20 cellular contexts compared by ENCODE assay signal in the genomic region with DNA sequence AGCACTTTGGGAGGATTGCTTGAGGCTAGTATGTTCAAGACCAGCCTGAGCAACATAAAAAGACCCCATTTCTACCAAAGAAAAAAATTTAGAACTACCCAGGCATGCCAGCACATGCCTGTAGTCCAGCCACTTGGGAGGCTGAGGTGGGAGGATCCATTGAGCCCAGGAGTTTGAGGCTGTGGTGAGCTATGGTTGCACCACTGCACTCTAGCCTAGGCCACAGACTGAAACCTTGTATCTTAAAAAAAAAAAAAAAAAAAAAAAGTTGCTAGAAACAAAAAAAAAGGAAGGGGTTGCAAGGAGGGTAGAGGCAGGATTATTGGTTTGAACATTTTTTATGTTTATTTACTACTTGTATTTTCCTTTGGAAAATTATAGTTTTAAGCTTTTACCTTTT. TPM values are rescaled to one million over a fixed set of nuclear protein-coding genes. Genes with fewer than 3 reads are reported as not detected.
DNase-seq lines count a peak whose midpoint lies in the region; ATAC-seq and TF ChIP-seq lines count a peak whose summit lies in the region.
"Had no signal": no experiment of that assay in that cellular context is flagged by ENCODE, and none has a peak within 500 bp of the region (broad histone marks: within the 10 kb centered on the region; RNA-seq: fewer than 3 reads in every experiment).

No MANE protein-coding gene starts in this region.

- ATAC-seq in natural killer cell treated with Interleukin-12 subunit alpha and Interleukin-12 subunit beta and Interleukin-15 and Interleukin-18, amount 100 ng/mL, for 72 hours, result no peak
- ATAC-seq in natural killer cell, result no peak
- no peak for ATAC-seq in HG03457 (IDR thresholded peaks at IDR 0.05; ENCODE audit: unreplicated experiment)

- H3K4me3 Mint-ChIP-seq in natural killer cell treated with Interleukin-12 subunit alpha and Interleukin-12 subunit beta and Interleukin-15 and Interleukin-18, amount 100 ng/mL, for 72 hours, result peak overlapping the region; percentile 20
- H3K4me3 Mint-ChIP-seq in natural killer cell (no peak overlapping the region), mesothelial cell of epicardium (no peak overlapping the region)
- H3K4me3 Mint-ChIP-seq in activated T-helper 1 cell treated with anti-CD3 and anti-CD28 coated beads, Interleukin-12 subunit alpha, Interleukin-12 subunit beta, Interleukin-2, Interleukin-4 antibody, amounts not matched to agents 30 ng/mL and 10 ng/mL and 1 ng/mL, durations not matched to agents 14 hours and 24 hours and 36 hours, result peak overlapping the region; percentile 15
- H3K4me3 Mint-ChIP-seq: B cell, HFFc6 had no signal

- H3K4me1 Mint-ChIP-seq in natural killer cell treated with Interleukin-12 subunit alpha and Interleukin-12 subunit beta and Interleukin-15 and Interleukin-18, amount 100 ng/mL, for 72 hours (ENCODE audit: low read depth in 2 of 2), result peaks cover 63 to 66% of the 10 kb centered on the region in 2 donors
- H3K4me1 Mint-ChIP-seq in natural killer cell (peaks cover 56 to 76% of the 10 kb centered on the region in 2 donors), mesothelial cell of epicardium (peaks cover 14% of the 10 kb centered on the region)
- H3K4me1 Mint-ChIP-seq in activated T-helper 1 cell treated with anti-CD3 and anti-CD28 coated beads, Interleukin-12 subunit alpha, Interleukin-12 subunit beta, Interleukin-2, Interleukin-4 antibody, amounts not matched to agents 30 ng/mL and 10 ng/mL and 1 ng/mL, durations not matched to agents 14 hours and 24 hours and 36 hours (ENCODE audit: low read depth), result peaks cover 72% of the 10 kb centered on the region

- no peaks in the 10 kb centered on the region for H3K36me3 Mint-ChIP-seq in natural killer cell treated with Interleukin-12 subunit alpha and Interleukin-12 subunit beta and Interleukin-15 and Interleukin-18, amount 100 ng/mL, for 72 hours
- H3K36me3 Mint-ChIP-seq in natural killer cell, result no peaks in the 10 kb centered on the region
- H3K36me3 Mint-ChIP-seq in activated T-helper 1 cell treated with anti-CD3 and anti-CD28 coated beads, Interleukin-12 subunit alpha, Interleukin-12 subunit beta, Interleukin-2, Interleukin-4 antibody, amounts not matched to agents 30 ng/mL and 10 ng/mL and 1 ng/mL, durations not matched to agents 14 hours and 24 hours and 36 hours (ENCODE audit: low read depth), result peaks cover 5% of the 10 kb centered on the region
- H3K36me3 Mint-ChIP-seq in mesothelial cell of epicardium, result no peaks in the 10 kb centered on the region

- intact Hi-C loops in natural killer cell (cut with micrococcal nuclease), result no loop called here
- intact Hi-C loops in activated T-helper 1 cell treated with anti-CD3 and anti-CD28 coated beads, Interleukin-12 subunit alpha, Interleukin-12 subunit beta, Interleukin-2, Interleukin-4 antibody, amounts not matched to agents 30 ng/mL and 10 ng/mL and 1 ng/mL, durations not matched to agents 14 hours and 24 hours and 36 hours (cut with micrococcal nuclease), result loop anchor here (5.0 to 10.0 kb wide), 5 partner anchors 472 to 1512 kb away; partner anchors contain the start of genes MALT1 and NEDD4L

- no peaks in the 10 kb centered on the region for H3K36me3 ChIP-seq in brain microvascular endothelial cell (replicated peaks)
- H3K36me3 ChIP-seq: SJCRH30 had no signal

- H3K27me3 Mint-ChIP-seq in natural killer cell treated with Interleukin-12 subunit alpha and Interleukin-12 subunit beta and Interleukin-15 and Interleukin-18, amount 100 ng/mL, for 72 hours, result no peaks in the 10 kb centered on the region
- H3K27me3 Mint-ChIP-seq in natural killer cell (ENCODE audit: low read depth in 2 of 2) (no peaks in the 10 kb centered on the region), mesothelial cell of epicardium (ENCODE audit: low read depth) (peaks cover 3% of the 10 kb centered on the region)
- H3K27me3 Mint-ChIP-seq in activated T-helper 1 cell treated with anti-CD3 and anti-CD28 coated beads, Interleukin-12 subunit alpha, Interleukin-12 subunit beta, Interleukin-2, Interleukin-4 antibody, amounts not matched to agents 30 ng/mL and 10 ng/mL and 1 ng/mL, durations not matched to agents 14 hours and 24 hours and 36 hours (ENCODE audit: insufficient read depth), result no peaks in the 10 kb centered on the region
- H3K27me3 Mint-ChIP-seq: B cell had no signal

- no peaks in the 10 kb centered on the region for H3K27me3 ChIP-seq in brain microvascular endothelial cell (replicated peaks)
- H3K27me3 ChIP-seq: SJCRH30 had no signal

- in situ Hi-C loops in brain microvascular endothelial cell (cut with HindIII; ENCODE audit: low pct_ligation_motif_present, low sequenced_read_pairs), result no loop called here

- H3K4me3 ChIP-seq in brain microvascular endothelial cell (ENCODE audit: low read depth, low read length), result no peak overlapping the region
- H3K4me3 ChIP-seq: PC-9, SJCRH30 had no signal

- DNase-seq in NCI-H345 (lab: John Stamatoyannopoulos, UW), result peak; percentile 10
- no peak for DNase-seq in NCI-H345 treated with DMSO at 0.1 percent for 48 hours (lab: John Stamatoyannopoulos, UW; ENCODE audit: unreplicated experiment)
- no peak for DNase-seq in natural killer cell treated with Interleukin-12 subunit alpha and Interleukin-12 subunit beta and Interleukin-15 and Interleukin-18, amount 100 ng/mL, for 72 hours (ENCODE audit: low spot score)
- DNase-seq in natural killer cell, result no peak
- DNase-seq in activated T-helper 1 cell treated with anti-CD3 and anti-CD28 coated beads, Interleukin-12 subunit alpha, Interleukin-12 subunit beta, Interleukin-2, Interleukin-4 antibody, amounts not matched to agents 30 ng/mL and 10 ng/mL and 1 ng/mL, durations not matched to agents 14 hours and 24 hours and 36 hours (ENCODE audit: low spot score), result no peak
- no peak for DNase-seq in brain microvascular endothelial cell
- DNase-seq in mesothelial cell of epicardium (ENCODE audit: low spot score in 2 of 2, unreplicated experiment in 2 of 2), result no peak
- DNase-seq: DMS 273 treated with DMSO at 0.1 percent for 48 hours, GDM1, H7, HFFc6, NCI-H1048, NCI-H1436, NCI-H1930, NCI-H2171, NCI-H82, PC-9, SJCRH30 had no signal

- no peak overlapping the region for H3K27ac Mint-ChIP-seq in natural killer cell treated with Interleukin-12 subunit alpha and Interleukin-12 subunit beta and Interleukin-15 and Interleukin-18, amount 100 ng/mL, for 72 hours
- H3K27ac Mint-ChIP-seq in natural killer cell (no peak overlapping the region), mesothelial cell of epicardium (no peak overlapping the region)
- H3K27ac Mint-ChIP-seq in activated T-helper 1 cell treated with anti-CD3 and anti-CD28 coated beads, Interleukin-12 subunit alpha, Interleukin-12 subunit beta, Interleukin-2, Interleukin-4 antibody, amounts not matched to agents 30 ng/mL and 10 ng/mL and 1 ng/mL, durations not matched to agents 14 hours and 24 hours and 36 hours, result peak overlapping the region; percentile 32
- H3K27ac Mint-ChIP-seq: B cell, HFFc6 had no signal

- H3K27ac ChIP-seq in brain microvascular endothelial cell, result no peak overlapping the region
- H3K27ac ChIP-seq: PC-9, SJCRH30 had no signal

- H3K9me3 Mint-ChIP-seq in natural killer cell treated with Interleukin-12 subunit alpha and Interleukin-12 subunit beta and Interleukin-15 and Interleukin-18, amount 100 ng/mL, for 72 hours, result no peaks in the 10 kb centered on the region
- H3K9me3 Mint-ChIP-seq in natural killer cell (no peaks in the 10 kb centered on the region), mesothelial cell of epicardium (no peaks in the 10 kb centered on the region)
- H3K9me3 Mint-ChIP-seq in activated T-helper 1 cell treated with anti-CD3 and anti-CD28 coated beads, Interleukin-12 subunit alpha, Interleukin-12 subunit beta, Interleukin-2, Interleukin-4 antibody, amounts not matched to agents 30 ng/mL and 10 ng/mL and 1 ng/mL, durations not matched to agents 14 hours and 24 hours and 36 hours, result no peaks in the 10 kb centered on the region
- H3K9me3 Mint-ChIP-seq: HFFc6 had no signal

- no peak for TF ChIP-seq CTCF in natural killer cell (IDR thresholded peaks at IDR 0.05)
- no peak for TF ChIP-seq CTCF in brain microvascular endothelial cell (IDR thresholded peaks at IDR 0.05; ENCODE audit: low read depth, low read length, missing control alignments)
- no peak for TF ChIP-seq CTCF in mesothelial cell of epicardium (IDR thresholded peaks at IDR 0.05; ENCODE audit: unreplicated experiment)

RNA-seq across cellular contexts. Expression of gene SEC11C, which starts 4.8 kb away (rescaled TPM):
- total RNA-seq in natural killer cell treated with Interleukin-12 subunit alpha and Interleukin-12 subunit beta and Interleukin-15 and Interleukin-18, amount 100 ng/mL, for 72 hours, result 10 to 100 TPM; 79.4 to 83.1 TPM
- total RNA-seq in natural killer cell (10 to 100 TPM; 50.9 to 76.4 (median 54.8) TPM), mesothelial cell of epicardium (15.2 to 21.0 TPM (median 15.8 TPM) in 3 replicates)
- 147 and 148 TPM in 2 replicates for total RNA-seq in activated T-helper 1 cell treated with anti-CD3 and anti-CD28 coated beads, Interleukin-12 subunit alpha, Interleukin-12 subunit beta, Interleukin-2, Interleukin-4 antibody, amounts not matched to agents 30 ng/mL and 10 ng/mL and 1 ng/mL, durations not matched to agents 14 hours and 24 hours and 36 hours

Comparison
In these comparisons a context has a peak if more than half of its experiments do, and no peak if none do; other contexts are left out.
1. H3K4me3 Mint-ChIP-seq: peak in natural killer cell treated with Interleukin-12 subunit alpha and Interleukin-12 subunit beta and Interleukin-15 and Interleukin-18, amount 100 ng/mL, for 72 hours (single experiment) and activated T-helper 1 cell treated with anti-CD3 and anti-CD28 coated beads, Interleukin-12 subunit alpha, Interleukin-12 subunit beta, Interleukin-2, Interleukin-4 antibody, amounts not matched to agents 30 ng/mL and 10 ng/mL and 1 ng/mL, durations not matched to agents 14 hours and 24 hours and 36 hours (single experiment); none in natural killer cell (single experiment) and mesothelial cell of epicardium (single experiment).